12 cellular contexts compared by ENCODE assay signal in the genomic region with DNA sequence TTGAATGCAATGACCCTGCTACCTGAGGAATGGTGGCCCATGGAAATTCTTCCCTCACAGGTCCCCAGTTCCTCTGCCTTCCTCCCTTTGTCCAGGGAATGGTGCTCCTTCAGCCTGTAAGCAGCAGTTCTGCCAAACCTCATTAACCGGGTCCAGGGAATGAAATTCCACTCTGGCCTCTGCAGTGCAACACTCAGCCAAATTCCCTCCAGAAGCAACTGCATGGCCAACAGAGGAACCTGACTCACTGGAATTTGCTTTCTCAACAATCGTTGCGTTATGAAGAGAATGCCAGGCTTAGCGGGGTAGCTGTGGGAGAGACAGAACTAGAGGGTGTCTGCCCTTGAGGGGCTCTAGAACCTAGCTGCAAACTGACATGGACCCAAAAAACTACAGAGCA.
DNase-seq lines count a peak whose midpoint lies in the region; ATAC-seq and TF ChIP-seq lines count a peak whose summit lies in the region.
"Had no signal": no experiment of that assay in that cellular context is flagged by ENCODE, and none has a peak within 500 bp of the region (broad histone marks: within the 10 kb centered on the region; RNA-seq: fewer than 3 reads in every experiment).

No MANE protein-coding gene starts in this region.

- H3K27ac ChIP-seq in dorsolateral prefrontal cortex (peak overlapping the region in 44 of 59 donors; percentile 15 to 97 (median 78)), left lung (no peak overlapping the region), thoracic aorta (peak overlapping the region in 1 of 2 donors; percentile 33)
- H3K27ac ChIP-seq: PC-9 had no signal

- H3K4me3 ChIP-seq in dorsolateral prefrontal cortex (no peak overlapping the region), left lung (no peak overlapping the region), thoracic aorta (no peak overlapping the region)
- H3K4me3 ChIP-seq: GM12878, PC-9 had no signal

- H3K27me3 ChIP-seq in dorsolateral prefrontal cortex (peaks cover 0 to 1% (median 0%) of the 10 kb centered on the region in 45 donors), left lung (no peaks in the 10 kb centered on the region), thoracic aorta (replicated peaks; ENCODE audit: insufficient read depth) (no peaks in the 10 kb centered on the region)

- TF ChIP-seq CTCF in dorsolateral prefrontal cortex (IDR thresholded peaks at IDR 0.05 in 54 of 56, conservative IDR thresholded peaks at IDR 0.05 in 2 of 56; ENCODE audit: low read depth in 1 of 56, partially characterized antibody in 56 of 56) (no peak), left lung (IDR thresholded peaks at IDR 0.05) (no peak), thoracic aorta (IDR thresholded peaks at IDR 0.05) (no peak), GM10248 (IDR thresholded peaks at IDR 0.05; ENCODE audit: control extremely low read depth, extremely low read depth, low read depth, missing control alignments) (no peak)

- H3K36me3 ChIP-seq in left lung (no peaks in the 10 kb centered on the region), thoracic aorta (no peaks in the 10 kb centered on the region)

- DNase-seq in HS-5 (ENCODE audit: low read depth) (peak; percentile 43), dorsolateral prefrontal cortex (no peak), left lung (no peak), thoracic aorta (ENCODE audit: low spot score) (no peak), left colon (no peak), 8988T (no peak), GM10248 (ENCODE audit: extremely low spot score) (no peak)
- DNase-seq: activated naive CD4-positive, alpha-beta T cell treated with anti-CD3 and anti-CD28 coated beads, Interleukin-2, amount 50 U/mL, for 16 hours; naive B cell; NCI-H2171; PC-9 had no signal

- ATAC-seq in left lung, result peak; percentile 33
- peak; percentile 83 for ATAC-seq in thoracic aorta (ENCODE audit: insufficient number of reproducible peaks, low FRiP score, low read depth)
- no peak for ATAC-seq in left colon
- ATAC-seq: GM12878 had no signal

- CTCF ChIA-PET in GM10248 (lab: Yijun Ruan, JAX), result interaction anchor here (1.1 kb wide), 1 partner anchor 17 kb away, joined by 3 read pairs; no protein-coding TSS in a partner anchor

- H3K9me3 ChIP-seq in left lung, result no peaks in the 10 kb centered on the region
- no peaks in the 10 kb centered on the region for H3K9me3 ChIP-seq in thoracic aorta

- POLR2A ChIA-PET in GM10248 (lab: Yijun Ruan, JAX), result no interaction called here

- intact Hi-C loops in dorsolateral prefrontal cortex (cut with DNase I) (loop anchor here (5.0 to 10.0 kb wide), 4 partner anchors 47 to 430 kb away; no protein-coding TSS in a partner anchor), left lung (cut with DNase I) (no loop called here), left colon (cut with DNase I, micrococcal nuclease) (no loop called here)

- no peaks in the 10 kb centered on the region for H3K4me1 ChIP-seq in left lung
- H3K4me1 ChIP-seq in thoracic aorta (ENCODE audit: control insufficient read depth in 1 of 2, low read depth in 2 of 2), result peaks cover 30 to 66% of the 10 kb centered on the region in 2 donors

Comparison
In these comparisons a context has a peak if more than half of its experiments do, and no peak if none do; other contexts are left out.
1. H3K27ac ChIP-seq: peak in dorsolateral prefrontal cortex (44 of 59); none in left lung (0 of 2).
2. intact Hi-C loops: an anchor here in dorsolateral prefrontal cortex (5.0 to 10.0 kb wide); none called in left lung and left colon.